Comparison of ENCODE assay signal across 8 cellular contexts in genomic region chr3:3179407-3180094, GRCh38. TPM values are rescaled to one million over a fixed set of nuclear protein-coding genes. Genes with fewer than 3 reads are reported as not detected.
A peak's percentile ranks its signal among the peaks of the same experiment; 100 is the strongest.
DNase-seq lines count a peak whose midpoint lies in the region; ATAC-seq and TF ChIP-seq lines count a peak whose summit lies in the region.

Gene CRBN (minus strand): TSS chr3:3179691. CDS start chr3:3179687, 4 bp downstream.

- TF ChIP-seq CTCF in KMS-11 (conservative IDR thresholded peaks at IDR 0.05; ENCODE audit: low read depth, low read length) (peak; percentile 79), neural cell (IDR thresholded peaks at IDR 0.05; ENCODE audit: poor library complexity, severe bottlenecking) (peak; percentile 98), stomach (IDR thresholded peaks at IDR 0.05) (peak in 5 of 7 experiments; percentile 96 to 99 (median 97))

- H3K4me2 ChIP-seq in KMS-11, result peak within 1 kb of the TSS; percentile 84
- H3K4me2 ChIP-seq in neural cell (ENCODE audit: low read length), result peak within 1 kb of the TSS; percentile 68

- H3K79me2 ChIP-seq in KMS-11 (ENCODE audit: insufficient read depth, low read depth) (peaks cover 22% of the 10 kb centered on the region; the same call in 1 of the 2 replicates), neural cell (replicated peaks; ENCODE audit: insufficient read depth, low read length) (peaks cover 39% of the 10 kb centered on the region)

- peaks cover 9% of the 10 kb centered on the region for H3K4me1 ChIP-seq in KMS-11 (ENCODE audit: low read depth, poor library complexity, severe bottlenecking)
- peaks cover 14 to 47% (median 37%) of the 10 kb centered on the region in 4 donors for H3K4me1 ChIP-seq in stomach

- no peaks in the 10 kb centered on the region for H4K20me1 ChIP-seq in KMS-11 (ENCODE audit: insufficient read depth)
- no peaks in the 10 kb centered on the region for H4K20me1 ChIP-seq in neural cell (ENCODE audit: insufficient read depth)

- no peaks in the 10 kb centered on the region for H3K36me3 ChIP-seq in KMS-11 (ENCODE audit: insufficient read depth)
- no peaks in the 10 kb centered on the region for H3K36me3 ChIP-seq in neural cell (ENCODE audit: insufficient read depth, low read length)
- peaks cover 0 to 20% (median 15%) of the 10 kb centered on the region in 4 donors for H3K36me3 ChIP-seq in stomach

- TF ChIP-seq EP300 in neural cell (conservative IDR thresholded peaks at IDR 0.05; ENCODE audit: poor library complexity, severe bottlenecking), result peak; percentile 52
- TF ChIP-seq EP300 in stomach (IDR thresholded peaks at IDR 0.05), result no peak

- H3K27me3 ChIP-seq in KMS-11 (ENCODE audit: insufficient read depth, low read depth) (no peaks in the 10 kb centered on the region), neural cell (ENCODE audit: insufficient read depth, low read depth, low read length) (no peaks in the 10 kb centered on the region), stomach (no peaks in the 10 kb centered on the region)

- peak; percentile 99 for ATAC-seq in GM21737 (IDR thresholded peaks at IDR 0.05; ENCODE audit: unreplicated experiment)

- H3K27ac ChIP-seq in KMS-11 (peak within 1 kb of the TSS; percentile 22; the same call in 1 of the 2 replicates), neural cell (ENCODE audit: low read length) (peak within 1 kb of the TSS; percentile 77), stomach (peak within 1 kb of the TSS; percentile 80 to 89 (median 83))

- H3K4me3 ChIP-seq in KMS-11 (IDR thresholded peaks at IDR 0.05; ENCODE audit: insufficient read depth, low read depth, low read length) (peak within 1 kb of the TSS; percentile 36), neural cell (ENCODE audit: low read length) (peak within 1 kb of the TSS; percentile 94), stomach (peak within 1 kb of the TSS; percentile 85 to 100 (median 93))

- H3F3A ChIP-seq in neural cell (ENCODE audit: insufficient read depth, low read length, poor library complexity, severe bottlenecking), result no peaks in the 10 kb centered on the region

- peak; percentile 80 for DNase-seq in EL
- DNase-seq in SHP77 treated with DMSO at 0.1 percent for 48 hours (lab: John Stamatoyannopoulos, UW), result peak; percentile 33
- DNase-seq in activated effector memory CD4-positive, alpha-beta T cell treated with anti-CD3 and anti-CD28 coated beads, Interleukin-2, amount 50 U/mL, for 16 hours, result peak; percentile 97
- peak; percentile 61 for DNase-seq in fibroblast of the conjunctiva (ENCODE audit: low read depth)
- peak; percentile 88 for DNase-seq in stomach

- intact Hi-C loops in stomach (cut with DNase I; ENCODE audit: low total_unique reads), result no loop called here

- H3K9me3 ChIP-seq in neural cell (ENCODE audit: low read length) (no peaks in the 10 kb centered on the region), stomach (no peaks in the 10 kb centered on the region)

- no peaks in the 10 kb centered on the region for H3K9me2 ChIP-seq in neural cell (ENCODE audit: insufficient read depth, low read length)

- 1% methylated on average over 29 to 56 of the region's 56 CpGs for WGBS in stomach, 5 donors

- H2AFZ ChIP-seq in KMS-11 (ENCODE audit: low read depth), result peak within 1 kb of the TSS; percentile 75
- peak within 1 kb of the TSS; percentile 90 for H2AFZ ChIP-seq in neural cell (ENCODE audit: low read depth, low read length)

- H3K9ac ChIP-seq in KMS-11 (peak within 1 kb of the TSS; percentile 65; the same call in 1 of the 2 replicates), neural cell (ENCODE audit: low read length) (peak within 1 kb of the TSS; percentile 88)

- peak; percentile 70 for TF ChIP-seq RAD21 in neural cell (conservative IDR thresholded peaks at IDR 0.05)

- TF ChIP-seq POLR2A in stomach (IDR thresholded peaks at IDR 0.05), result no peak

TF ChIP-seq in neural cell, 6 proteins besides CTCF, POLR2A, EP300 and RAD21:
- TF ChIP-seq TAF1 (IDR thresholded peaks at IDR 0.05; ENCODE audit: low read depth), result peak; percentile 81
- no peak for TF ChIP-seq EZH2 (IDR thresholded peaks at IDR 0.05; ENCODE audit: borderline replicate concordance, insufficient read depth, low read length, poor library complexity, severe bottlenecking)
- peak; percentile 98 for TF ChIP-seq POLR2AphosphoS5 (IDR thresholded peaks at IDR 0.05)
- TF ChIP-seq MXI1 (conservative IDR thresholded peaks at IDR 0.05; ENCODE audit: poor library complexity, severe bottlenecking), result peak; percentile 87
- peak; percentile 78 for TF ChIP-seq SMC3 (conservative IDR thresholded peaks at IDR 0.05; ENCODE audit: poor library complexity)
- peak; percentile 90 for TF ChIP-seq REST (IDR thresholded peaks at IDR 0.05; ENCODE audit: borderline replicate concordance)

RNA-seq across cellular contexts. Expression of gene CRBN, which starts in this region (rescaled TPM):
- polyA plus RNA-seq in neural cell (121 and 131 TPM in 2 replicates), stomach (10 to 100 TPM; 16.4 to 38.2 (median 28.4) TPM)
- 190 and 193 TPM in 2 replicates for polyA minus RNA-seq in neural cell
- total RNA-seq in stomach, result 100 to 1,000 TPM in 3 of 5 donors, 10 to 100 TPM in 2; 43.7 to 864 (median 119) TPM

Comparison
In these comparisons a context has a peak if more than half of its experiments do, and no peak if none do; other contexts are left out.
1. Peak in every context shown above with its lines: DNase-seq, ATAC-seq, H3K4me3 ChIP-seq and H3K27ac ChIP-seq.
2. DNase-seq: peak in every context shown above with its lines; median percentile 97 in activated effector memory CD4-positive, alpha-beta T cell treated with anti-CD3 and anti-CD28 coated beads, Interleukin-2, amount 50 U/mL, for 16 hours; 88 in stomach; 80 in EL; 61 in fibroblast of the conjunctiva; 33 in SHP77 treated with DMSO at 0.1 percent for 48 hours.
3. H3K27ac ChIP-seq: peak in every context shown above with its lines; median percentile 83 in stomach; 77 in neural cell; 22 in KMS-11.
4. H3K4me3 ChIP-seq: peak in every context shown above with its lines; median percentile 94 in neural cell; 93 in stomach; 36 in KMS-11.